Comparison of ENCODE assay signal across 1 cellular context in the genomic region with DNA sequence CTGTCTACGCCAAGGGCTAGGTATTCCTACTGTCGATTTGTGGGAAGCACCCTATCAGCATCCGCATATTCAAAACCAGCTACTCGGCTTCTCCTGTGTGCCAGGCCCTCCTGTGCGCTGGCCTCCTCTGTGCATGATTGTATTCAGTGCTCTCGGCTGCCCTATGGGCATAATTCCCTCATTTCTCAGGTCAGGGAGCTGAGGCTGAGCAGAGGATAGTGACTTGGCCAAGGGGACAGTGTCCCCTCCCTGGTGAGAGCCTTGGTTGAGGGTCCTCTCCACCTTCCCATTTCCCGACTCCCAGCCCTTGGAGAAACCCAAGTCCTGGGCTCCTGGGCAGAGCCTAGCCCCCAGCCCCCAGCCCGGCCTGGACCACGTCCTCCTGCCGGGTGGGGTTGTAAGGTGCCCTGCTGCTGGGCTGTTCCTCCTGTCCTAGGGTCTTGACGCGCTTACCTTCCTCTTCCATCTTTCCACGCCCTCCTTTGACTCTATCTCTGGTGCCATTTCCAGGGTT.
TF ChIP-seq lines count a peak whose summit lies in the region.

No MANE protein-coding gene starts in this region.

TF ChIP-seq in H1, 55 proteins besides CTCF, POLR2A, EP300 and RAD21:
- TF ChIP-seq KDM1A (IDR thresholded peaks at IDR 0.05; ENCODE audit: borderline replicate concordance, low read length) (no peak), GABPA (IDR thresholded peaks at IDR 0.05; ENCODE audit: borderline replicate concordance, insufficient read depth, low read length) (no peak), CHD2 (IDR thresholded peaks at IDR 0.05; ENCODE audit: low read length) (no peak), HDAC2 (IDR thresholded peaks at IDR 0.05; ENCODE audit: borderline replicate concordance in 1 of 2, low read depth in 2 of 2, low read length in 2 of 2) (no peak), SP4 (IDR thresholded peaks at IDR 0.05; ENCODE audit: low read length) (no peak), HDAC6 (IDR thresholded peaks at IDR 0.05; ENCODE audit: low read depth, low read length) (no peak), SIRT6 (IDR thresholded peaks at IDR 0.05; ENCODE audit: low read length) (no peak), TEAD4 (IDR thresholded peaks at IDR 0.05; ENCODE audit: low read depth, low read length) (no peak), SIN3A (conservative IDR thresholded peaks at IDR 0.05 in 1 of 2, IDR thresholded peaks at IDR 0.05 in 1 of 2; ENCODE audit: low read depth in 1 of 2, low read length in 2 of 2) (no peak)
- TF ChIP-seq, protein P1, sequence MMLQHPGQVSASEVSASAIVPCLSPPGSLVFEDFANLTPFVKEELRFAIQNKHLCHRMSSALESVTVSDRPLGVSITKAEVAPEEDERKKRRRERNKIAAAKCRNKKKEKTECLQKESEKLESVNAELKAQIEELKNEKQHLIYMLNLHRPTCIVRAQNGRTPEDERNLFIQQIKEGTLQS (IDR thresholded peaks at IDR 0.05; ENCODE audit: insufficient read depth, low read depth, low read length) = no peak
- TF ChIP-seq, protein P2, sequence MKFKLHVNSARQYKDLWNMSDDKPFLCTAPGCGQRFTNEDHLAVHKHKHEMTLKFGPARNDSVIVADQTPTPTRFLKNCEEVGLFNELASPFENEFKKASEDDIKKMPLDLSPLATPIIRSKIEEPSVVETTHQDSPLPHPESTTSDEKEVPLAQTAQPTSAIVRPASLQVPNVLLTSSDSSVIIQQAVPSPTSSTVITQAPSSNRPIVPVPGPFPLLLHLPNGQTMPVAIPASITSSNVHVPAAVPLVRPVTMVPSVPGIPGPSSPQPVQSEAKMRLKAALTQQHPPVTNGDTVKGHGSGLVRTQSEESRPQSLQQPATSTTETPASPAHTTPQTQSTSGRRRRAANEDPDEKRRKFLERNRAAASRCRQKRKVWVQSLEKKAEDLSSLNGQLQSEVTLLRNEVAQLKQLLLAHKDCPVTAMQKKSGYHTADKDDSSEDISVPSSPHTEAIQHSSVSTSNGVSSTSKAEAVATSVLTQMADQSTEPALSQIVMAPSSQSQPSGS (IDR thresholded peaks at IDR 0.05; ENCODE audit: low read length) = no peak
